8 cellular contexts compared by ENCODE assay signal in the genomic region with DNA sequence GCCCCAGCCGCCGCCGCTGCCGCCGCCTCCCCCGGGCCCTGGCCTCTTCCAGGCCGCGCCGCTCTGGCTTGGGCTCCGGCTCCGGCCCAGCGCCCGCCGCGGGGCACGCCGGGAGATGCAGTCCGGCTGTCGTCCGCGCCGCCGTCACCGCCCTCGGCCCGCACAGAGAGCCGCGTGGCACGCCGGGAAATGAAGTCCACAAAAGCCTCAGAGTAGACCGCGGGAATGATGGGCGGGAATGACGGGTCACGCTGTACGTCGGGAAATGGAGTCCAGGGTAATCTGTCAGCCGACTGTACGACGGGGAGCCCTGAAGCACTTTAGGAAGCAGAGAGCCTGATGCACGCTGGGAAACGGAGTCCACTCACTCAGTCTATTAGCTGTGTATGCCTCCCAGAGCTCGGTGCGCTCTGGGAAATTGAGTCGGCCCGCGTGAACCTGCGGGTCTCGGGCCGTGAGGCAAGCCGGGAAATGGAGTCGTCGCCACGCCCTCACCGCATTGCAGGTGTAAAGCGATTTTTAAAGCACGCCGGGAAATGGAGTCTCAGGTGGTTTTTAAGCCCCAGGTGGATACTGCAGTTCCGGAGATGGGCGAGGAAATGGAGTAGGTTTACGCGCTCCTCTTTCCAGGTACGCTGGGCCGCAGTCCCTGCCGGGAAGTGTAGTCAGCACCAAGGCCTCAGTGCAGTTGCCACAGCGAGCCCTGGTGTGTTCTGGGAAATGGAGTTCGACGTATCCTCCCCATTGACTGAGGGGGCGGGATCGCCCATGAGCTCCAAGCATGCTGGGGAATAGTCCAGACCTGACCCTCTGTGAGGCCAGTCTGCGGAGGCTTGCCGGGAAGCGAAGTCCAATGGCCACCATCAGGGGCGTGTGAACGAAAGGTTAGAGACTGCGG. TPM values are rescaled to one million over a fixed set of nuclear protein-coding genes. Genes with fewer than 3 reads are reported as not detected.
DNase-seq lines count a peak whose midpoint lies in the region; ATAC-seq and TF ChIP-seq lines count a peak whose summit lies in the region.

GSK3A (minus strand) TSS at position 91 of the 898 bp plus-strand sequence. CDS start 137 bp downstream, outside the sequence.

- H3K9me3 ChIP-seq in prostate gland: no peaks in the 10 kb centered on the region

- TF ChIP-seq CTCF in prostate gland (IDR thresholded peaks at IDR 0.05): peak in 2 of 4 experiments; percentile 17 to 22

- DNase-seq in NCI-H187 treated with DMSO at 0.1 percent for 48 hours (lab: John Stamatoyannopoulos, UW) (peak; percentile 99), anterior cingulate cortex (lab: John Stamatoyannopoulos, UW) (peak; percentile 93 to 100 (median 99)), left ventricle myocardium superior (peak; percentile 99), prostate gland (ENCODE audit: low spot score) (peak; percentile 99)

- H3K4me3 ChIP-seq in prostate gland (peak within 1 kb of the TSS; percentile 92 to 96), urinary bladder (ENCODE audit: low read depth, low read length) (peak within 1 kb of the TSS; percentile 85)

- no peaks in the 10 kb centered on the region for H3K36me3 ChIP-seq in prostate gland
- H3K36me3 ChIP-seq in urinary bladder (ENCODE audit: insufficient read depth): no peaks in the 10 kb centered on the region

- peak; percentile 39 for ATAC-seq in GM18499 (IDR thresholded peaks at IDR 0.05; ENCODE audit: insufficient read depth, unreplicated experiment)
- peak; percentile 57 for ATAC-seq in HG02943 (IDR thresholded peaks at IDR 0.05; ENCODE audit: low read depth, unreplicated experiment)
- peak; percentile 86 for ATAC-seq in left ventricle myocardium superior

- under 1% methylated on average over 75 of the region's 76 CpGs for WGBS in prostate gland
- WGBS in urinary bladder: under 1% methylated on average over 76 of the region's 76 CpGs

- peaks cover 11% of the 10 kb centered on the region for H3K4me1 ChIP-seq in prostate gland (replicated peaks)
- peaks cover 4% of the 10 kb centered on the region for H3K4me1 ChIP-seq in urinary bladder (ENCODE audit: insufficient read depth)

- peak; percentile 94 for TF ChIP-seq POLR2A in prostate gland (IDR thresholded peaks at IDR 0.05)

- H3K27me3 ChIP-seq in prostate gland (replicated peaks; ENCODE audit: insufficient read depth): no peaks in the 10 kb centered on the region

- intact Hi-C loops in T-helper 2 cell treated with Interferon-gamma antibody and Interleukin-4, amounts not matched to agents 100 ng/mL and 5 ng/mL, for 36 hours (cut with micrococcal nuclease): loop anchor here (1.0 kb wide), 7 partner anchors 22 to 181 kb away; partner anchors contain the start of gene ZNF526
- intact Hi-C loops in left ventricle myocardium superior (cut with micrococcal nuclease) (no loop called here), prostate gland (cut with DNase I) (no loop called here)

- H3K27ac ChIP-seq in prostate gland: peak within 1 kb of the TSS; percentile 82 to 94
- peak within 1 kb of the TSS; percentile 86 for H3K27ac ChIP-seq in urinary bladder (ENCODE audit: low read depth)

RNA-seq across cellular contexts. Expression of gene GSK3A, which starts in this region (rescaled TPM):
- 49.1 and 49.4 TPM in 2 replicates for total RNA-seq in T-helper 2 cell treated with Interferon-gamma antibody and Interleukin-4, amounts not matched to agents 100 ng/mL and 5 ng/mL, for 36 hours
- 40.0 TPM for total RNA-seq in left ventricle myocardium superior
- total RNA-seq in prostate gland: 10 to 100 TPM; 37.1 to 61.6 TPM
- total RNA-seq in urinary bladder: 8.4 TPM
- 56.9 TPM for polyA plus RNA-seq in urinary bladder

Comparison
In these comparisons a context has a peak if more than half of its experiments do, and no peak if none do; other contexts are left out.
1. Peak in every context shown above with its lines: DNase-seq, ATAC-seq, H3K4me3 ChIP-seq and H3K27ac ChIP-seq.